ENCODE assay signal across 1 cellular context in the genomic region with DNA sequence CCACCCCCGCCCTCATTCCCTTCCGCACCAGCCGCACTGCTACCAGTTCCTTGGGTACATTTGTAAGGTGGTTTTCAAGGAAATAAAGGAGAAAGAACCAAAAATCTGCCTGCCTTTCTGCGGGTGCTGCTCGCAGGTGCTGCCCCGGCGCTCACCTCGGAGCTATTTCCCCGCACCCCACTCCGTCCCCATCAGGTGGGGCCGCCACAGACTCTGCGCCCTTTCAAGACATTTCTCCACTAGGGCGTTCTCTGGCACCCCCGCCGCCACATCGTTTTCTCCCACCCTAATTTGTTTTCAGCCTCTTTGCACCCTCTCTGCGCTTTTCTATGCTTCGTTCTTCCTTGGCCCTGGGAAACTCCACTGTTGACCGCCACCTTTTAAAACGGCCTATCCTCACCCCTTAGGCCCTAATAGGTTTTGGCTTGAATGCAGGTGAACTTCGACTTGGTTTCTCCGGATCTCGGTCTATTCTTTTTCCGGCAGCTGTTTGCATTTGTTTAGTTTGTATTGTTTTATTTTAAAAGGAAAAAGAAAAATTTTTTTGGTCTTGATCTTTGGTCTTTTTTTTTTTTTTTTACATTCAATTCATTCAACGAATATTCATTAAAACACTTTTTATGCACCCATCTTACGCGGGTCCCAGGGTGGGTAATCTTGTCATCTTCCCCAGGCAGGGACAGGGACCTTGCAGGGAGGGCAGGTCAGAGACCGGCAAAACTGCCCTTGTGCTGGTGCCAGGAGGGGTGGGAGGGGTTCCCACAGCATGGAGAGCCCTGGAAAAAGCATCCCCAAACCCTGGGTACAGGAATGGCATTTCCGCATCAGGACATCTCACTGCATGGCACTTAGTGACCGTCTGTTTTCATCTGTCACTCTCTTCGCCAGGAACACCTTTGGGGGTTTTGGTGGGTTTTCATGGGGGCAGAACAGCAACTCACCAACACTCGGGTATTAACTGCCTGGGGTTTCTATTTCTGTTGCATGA.
A peak's percentile ranks its signal among the peaks of the same experiment; 100 is the strongest.
TF ChIP-seq lines count a peak whose summit lies in the region.

No MANE protein-coding gene starts in this region.

TF ChIP-seq in GM23338, 12 proteins besides CTCF, POLR2A, EP300 and RAD21:
- TF ChIP-seq JUNB (IDR thresholded peaks at IDR 0.05; ENCODE audit: unreplicated experiment) (no peak), EZH2 (IDR thresholded peaks at IDR 0.05; ENCODE audit: low read depth, unreplicated experiment) (peak; percentile 94), EZH2phosphoT487 (IDR thresholded peaks at IDR 0.05; ENCODE audit: unreplicated experiment) (peak; percentile 12)
- TF ChIP-seq, protein P1, sequence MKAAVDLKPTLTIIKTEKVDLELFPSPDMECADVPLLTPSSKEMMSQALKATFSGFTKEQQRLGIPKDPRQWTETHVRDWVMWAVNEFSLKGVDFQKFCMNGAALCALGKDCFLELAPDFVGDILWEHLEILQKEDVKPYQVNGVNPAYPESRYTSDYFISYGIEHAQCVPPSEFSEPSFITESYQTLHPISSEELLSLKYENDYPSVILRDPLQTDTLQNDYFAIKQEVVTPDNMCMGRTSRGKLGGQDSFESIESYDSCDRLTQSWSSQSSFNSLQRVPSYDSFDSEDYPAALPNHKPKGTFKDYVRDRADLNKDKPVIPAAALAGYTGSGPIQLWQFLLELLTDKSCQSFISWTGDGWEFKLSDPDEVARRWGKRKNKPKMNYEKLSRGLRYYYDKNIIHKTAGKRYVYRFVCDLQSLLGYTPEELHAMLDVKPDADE (IDR thresholded peaks at IDR 0.05), result no peak
